8 cellular contexts compared by ENCODE assay signal in the genomic region with DNA sequence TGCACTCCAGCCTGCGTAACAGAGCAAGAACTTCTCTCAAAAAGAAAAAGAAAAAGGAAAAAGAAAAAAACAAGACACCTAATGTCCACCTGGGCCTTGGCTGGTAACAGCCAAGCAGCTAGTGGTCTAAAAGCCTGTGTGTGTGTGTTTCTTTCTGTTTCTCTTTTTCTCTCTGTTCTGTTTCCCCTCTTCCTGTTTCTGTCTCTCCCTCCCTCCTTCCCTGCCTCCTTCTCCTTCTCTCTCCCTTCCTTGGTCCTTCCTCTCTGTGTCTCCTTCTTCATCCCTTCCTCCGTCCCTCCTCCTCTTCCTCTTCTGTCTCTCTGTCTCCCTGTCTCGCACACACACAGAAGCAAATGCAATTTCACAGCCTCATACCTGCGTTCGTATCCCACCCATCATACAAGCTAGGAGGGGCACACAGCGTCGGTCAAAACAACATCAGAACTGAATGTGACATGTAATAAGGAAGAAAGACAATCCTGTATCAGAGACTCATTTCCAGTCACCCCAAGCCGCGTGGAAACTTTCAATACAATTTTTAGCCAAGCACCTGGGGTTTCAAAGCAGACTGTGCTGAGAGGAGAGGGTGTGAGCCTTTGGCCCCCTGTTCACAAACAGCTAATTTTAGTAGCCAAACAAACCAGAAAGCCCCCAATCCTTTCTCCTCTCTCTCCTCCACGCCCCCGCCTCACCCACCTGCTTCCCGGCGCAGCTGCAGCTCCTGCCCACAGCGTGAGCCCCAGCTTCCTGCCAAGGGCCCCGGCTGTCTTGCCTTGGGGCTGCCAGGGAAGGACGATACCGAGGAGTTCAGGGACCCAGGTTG. TPM values are rescaled to one million over a fixed set of nuclear protein-coding genes. Genes with fewer than 3 reads are reported as not detected.
DNase-seq lines count a peak whose midpoint lies in the region; ATAC-seq and TF ChIP-seq lines count a peak whose summit lies in the region.

No MANE protein-coding gene starts in this region.

- no peak overlapping the region for H3K27ac ChIP-seq in adrenal gland

- H3K4me3 ChIP-seq in adrenal gland: no peak overlapping the region

- no peak for TF ChIP-seq CTCF in GM10266 (IDR thresholded peaks at IDR 0.05; ENCODE audit: control insufficient read depth, insufficient read depth, low read depth, missing control alignments)
- TF ChIP-seq CTCF in mesothelial cell of epicardium (IDR thresholded peaks at IDR 0.05; ENCODE audit: unreplicated experiment): no peak
- no peak for TF ChIP-seq CTCF in adrenal gland (IDR thresholded peaks at IDR 0.05)

- H3K27me3 ChIP-seq in adrenal gland: peaks cover 2% of the 10 kb centered on the region

- H3K36me3 Mint-ChIP-seq in activated T-helper 17 cell treated with anti-CD3 and anti-CD28 coated beads, Interleukin-2, amount 50 U/mL, for 72 hours (ENCODE audit: low read depth): no peaks in the 10 kb centered on the region
- H3K36me3 Mint-ChIP-seq in mesothelial cell of epicardium: no peaks in the 10 kb centered on the region

- 55 to 69% (median 61%) methylated on average over 15 to 17 of the region's 17 CpGs for WGBS in adrenal gland, 4 donors

- H3K4me1 ChIP-seq in adrenal gland (replicated peaks in 1 of 2): no peaks in the 10 kb centered on the region

- in situ Hi-C loops in KBM-7 (cut with MboI; ENCODE audit: low pct_unique_long_range_greater_than_20kb, low sequenced_read_pairs): no loop called here

- H3K9me3 ChIP-seq in adrenal gland (replicated peaks in 1 of 3): no peaks in the 10 kb centered on the region

- no peaks in the 10 kb centered on the region for H3K9me3 Mint-ChIP-seq in activated T-helper 17 cell treated with anti-CD3 and anti-CD28 coated beads, Interleukin-2, amount 50 U/mL, for 72 hours
- peaks cover 3% of the 10 kb centered on the region for H3K9me3 Mint-ChIP-seq in mesothelial cell of epicardium

- no peaks in the 10 kb centered on the region for H3K27me3 Mint-ChIP-seq in activated T-helper 17 cell treated with anti-CD3 and anti-CD28 coated beads, Interleukin-2, amount 50 U/mL, for 72 hours
- H3K27me3 Mint-ChIP-seq in mesothelial cell of epicardium (ENCODE audit: low read depth): no peaks in the 10 kb centered on the region

- peaks cover 11% of the 10 kb centered on the region for H3K4me1 Mint-ChIP-seq in activated T-helper 17 cell treated with anti-CD3 and anti-CD28 coated beads, Interleukin-2, amount 50 U/mL, for 72 hours
- H3K4me1 Mint-ChIP-seq in mesothelial cell of epicardium: no peaks in the 10 kb centered on the region

- peak; percentile 71 for DNase-seq in GM10266 (ENCODE audit: extremely low spot score)
- DNase-seq in KBM-7: peak; percentile 31
- DNase-seq in stimulated activated CD8-positive, alpha-beta memory T cell treated with anti-CD3 and anti-CD28 coated beads, Interleukin-12 subunit alpha, Interleukin-12 subunit beta, amount 100 ng/mL, for 4 hours (ENCODE audit: low read depth): peak; percentile 43
- no peak for DNase-seq in mesothelial cell of epicardium (ENCODE audit: low spot score in 2 of 2, unreplicated experiment in 2 of 2)
- DNase-seq in NCI-H1048 (lab: John Stamatoyannopoulos, UW): no peak
- DNase-seq in adrenal gland: no peak

- H3K27ac Mint-ChIP-seq in activated T-helper 17 cell treated with anti-CD3 and anti-CD28 coated beads, Interleukin-2, amount 50 U/mL, for 72 hours: peak overlapping the region; percentile 88
- H3K27ac Mint-ChIP-seq in mesothelial cell of epicardium: no peak overlapping the region

- no peaks in the 10 kb centered on the region for H3K36me3 ChIP-seq in adrenal gland (replicated peaks in 1 of 2)

- intact Hi-C loops in adrenal gland (cut with DNase I): no loop called here

- ATAC-seq in GM21526 (IDR thresholded peaks at IDR 0.05; ENCODE audit: low FRiP score, unreplicated experiment): peak; percentile 53
- ATAC-seq in activated T-helper 17 cell treated with anti-CD3 and anti-CD28 coated beads, Interleukin-2, amount 50 U/mL, for 72 hours (replicated peaks): peak; percentile 86

- TF ChIP-seq POLR2A in adrenal gland (IDR thresholded peaks at IDR 0.05): no peak

- peak overlapping the region; percentile 82 for H3K4me3 Mint-ChIP-seq in activated T-helper 17 cell treated with anti-CD3 and anti-CD28 coated beads, Interleukin-2, amount 50 U/mL, for 72 hours
- H3K4me3 Mint-ChIP-seq in mesothelial cell of epicardium: no peak overlapping the region

RNA-seq across cellular contexts. Expression of a gene that starts 50.2 kb away (rescaled TPM):
- 10 to 100 TPM; 15.4 to 17.4 TPM for total RNA-seq in activated T-helper 17 cell treated with anti-CD3 and anti-CD28 coated beads, Interleukin-2, amount 50 U/mL, for 72 hours
- total RNA-seq in mesothelial cell of epicardium (54.8 to 57.1 TPM (median 57.1 TPM) in 3 replicates), adrenal gland (10 to 100 TPM; 34.1 to 65.1 (median 52.6) TPM)
- 10 to 100 TPM in 2 of 3 donors, 1 to 10 TPM in 1; 8.2 to 30.9 (median 16.9) TPM for polyA plus RNA-seq in adrenal gland

Comparison
In these comparisons a context has a peak if more than half of its experiments do, and no peak if none do; other contexts are left out.
1. DNase-seq: peak in GM10266 (single experiment), KBM-7 (single experiment) and stimulated activated CD8-positive, alpha-beta memory T cell treated with anti-CD3 and anti-CD28 coated beads, Interleukin-12 subunit alpha, Interleukin-12 subunit beta, amount 100 ng/mL, for 4 hours (single experiment); none in mesothelial cell of epicardium (0 of 2), NCI-H1048 (single experiment) and adrenal gland (0 of 7).